In the genomic region with DNA sequence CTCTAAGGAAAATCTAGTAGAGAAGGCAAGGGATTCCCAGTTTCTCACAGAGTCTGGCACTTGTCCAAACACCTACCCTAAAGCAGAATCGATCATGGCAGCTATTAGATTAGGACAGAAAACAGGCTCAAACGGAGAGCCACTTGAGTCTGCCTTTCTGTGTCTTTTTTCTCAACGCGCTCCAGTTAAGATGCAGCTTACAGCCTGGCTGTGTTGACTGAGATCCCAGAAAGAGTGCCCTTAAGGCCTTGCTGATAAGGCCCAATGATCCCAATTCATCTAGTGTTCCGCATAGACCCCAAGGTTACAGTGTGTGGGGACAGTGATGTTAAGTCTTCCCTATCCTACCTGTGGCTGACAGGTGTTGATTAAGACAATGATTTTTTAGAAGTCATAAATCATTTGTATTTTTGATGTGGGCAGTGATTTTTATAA, we compare ENCODE assay signal across 8 cellular contexts. TPM values are rescaled to one million over a fixed set of nuclear protein-coding genes. Genes with fewer than 3 reads are reported as not detected.
A peak's percentile ranks its signal among the peaks of the same experiment; 100 is the strongest.
DNase-seq lines count a peak whose midpoint lies in the region; ATAC-seq and TF ChIP-seq lines count a peak whose summit lies in the region.

No MANE protein-coding gene starts in this region.

- TF ChIP-seq CTCF in AG09309 (IDR thresholded peaks at IDR 0.05; ENCODE audit: control insufficient read depth, insufficient read depth, low read depth, low read length, missing control alignments) (no peak), HFFc6 (IDR thresholded peaks at IDR 0.05) (no peak), SU-DHL-6 (IDR thresholded peaks at IDR 0.05; ENCODE audit: insufficient read depth, low read length, poor library complexity, severe bottlenecking) (no peak), esophagus squamous epithelium (IDR thresholded peaks at IDR 0.05) (no peak), progenitor cell of endocrine pancreas (IDR thresholded peaks at IDR 0.05; ENCODE audit: unreplicated experiment) (no peak)

- 0 out of 2 replicates have a peak, but pooled peaks cover 4% of the 10 kb centered on the region for H3K36me3 Mint-ChIP-seq in HFFc6 (ENCODE audit: low read depth)
- peaks cover 10% of the 10 kb centered on the region for H3K36me3 Mint-ChIP-seq in progenitor cell of endocrine pancreas (ENCODE audit: insufficient read depth)

- no peaks in the 10 kb centered on the region for H3K9me2 ChIP-seq in SU-DHL-6 (replicated peaks; ENCODE audit: insufficient read depth, low read length)

- H3K27ac Mint-ChIP-seq in HFFc6 (peak overlapping the region; percentile 93), progenitor cell of endocrine pancreas (peak overlapping the region; percentile 97)

- ATAC-seq in GM21528 (IDR thresholded peaks at IDR 0.05; ENCODE audit: low FRiP score, unreplicated experiment): no peak
- ATAC-seq in GM21526 (IDR thresholded peaks at IDR 0.05; ENCODE audit: low FRiP score, unreplicated experiment): no peak
- no peak for ATAC-seq in GM18519 (IDR thresholded peaks at IDR 0.05; ENCODE audit: low FRiP score, unreplicated experiment)

- H3K4me1 Mint-ChIP-seq in HFFc6 (ENCODE audit: low read depth): peaks cover 21% of the 10 kb centered on the region
- peaks cover 17% of the 10 kb centered on the region for H3K4me1 Mint-ChIP-seq in progenitor cell of endocrine pancreas (ENCODE audit: low read depth)

- peak overlapping the region; percentile 70 for H3K9ac ChIP-seq in SU-DHL-6 (ENCODE audit: low read length)

- no peaks in the 10 kb centered on the region for H4K20me1 ChIP-seq in SU-DHL-6 (ENCODE audit: low read depth, low read length)

- DNase-seq in AG09309 (ENCODE audit: low read depth) (no peak), HFFc6 (no peak), esophagus squamous epithelium (lab: John Stamatoyannopoulos, UW) (no peak), progenitor cell of endocrine pancreas (ENCODE audit: low spot score, unreplicated experiment) (no peak)

- H2AFZ ChIP-seq in SU-DHL-6 (ENCODE audit: low read depth, low read length, severe bottlenecking): peak overlapping the region; percentile 81

- H3K27me3 Mint-ChIP-seq in HFFc6 (ENCODE audit: insufficient read depth): peaks cover 4% of the 10 kb centered on the region
- peaks cover 18% of the 10 kb centered on the region for H3K27me3 Mint-ChIP-seq in progenitor cell of endocrine pancreas

- WGBS in esophagus squamous epithelium, 2 donors: 16 to 33% methylated on average over 5 of the region's 5 CpGs

- H3K4me3 Mint-ChIP-seq in HFFc6 (peak overlapping the region; percentile 96), progenitor cell of endocrine pancreas (ENCODE audit: low read depth) (peak overlapping the region; percentile 84)

- H3F3A ChIP-seq in SU-DHL-6 (ENCODE audit: insufficient read depth): no peaks in the 10 kb centered on the region

- peaks cover 22% of the 10 kb centered on the region for H3K79me2 ChIP-seq in SU-DHL-6 (ENCODE audit: insufficient read depth, low read length)

- H3K9me3 Mint-ChIP-seq in HFFc6 (no peaks in the 10 kb centered on the region), progenitor cell of endocrine pancreas (ENCODE audit: low read depth) (no peaks in the 10 kb centered on the region)

- H3K4me2 ChIP-seq in SU-DHL-6 (ENCODE audit: low read depth, low read length, poor library complexity, severe bottlenecking): peak overlapping the region; percentile 79

- H3K9me3 ChIP-seq in SU-DHL-6 (ENCODE audit: insufficient read depth, low read length) (no peaks in the 10 kb centered on the region), esophagus squamous epithelium (no peaks in the 10 kb centered on the region)

- no peak for TF ChIP-seq POLR2A in esophagus squamous epithelium (IDR thresholded peaks at IDR 0.05)

- H3K36me3 ChIP-seq in SU-DHL-6 (ENCODE audit: low read length) (peaks cover 12% of the 10 kb centered on the region), esophagus squamous epithelium (peaks cover 0 to 24% (median 0%) of the 10 kb centered on the region in 3 donors)

- H3K4me3 ChIP-seq in AG09309 (ENCODE audit: control insufficient read depth, low read depth, low read length) (peak overlapping the region; percentile 78), SU-DHL-6 (ENCODE audit: insufficient read depth, low read length, poor library complexity, severe bottlenecking) (peak overlapping the region; percentile 50), esophagus squamous epithelium (peak overlapping the region; percentile 76 to 94 (median 86))

- H3K27me3 ChIP-seq in SU-DHL-6 (ENCODE audit: low read length) (no peaks in the 10 kb centered on the region), esophagus squamous epithelium (no peaks in the 10 kb centered on the region)

- peaks cover 3 to 24% (median 6%) of the 10 kb centered on the region in 3 donors for H3K4me1 ChIP-seq in esophagus squamous epithelium

- H3K27ac ChIP-seq in SU-DHL-6 (ENCODE audit: low read depth, low read length): no peak overlapping the region
- peak overlapping the region; percentile 96 to 97 (median 96) for H3K27ac ChIP-seq in esophagus squamous epithelium

- intact Hi-C loops in esophagus squamous epithelium (cut with DNase I): no loop called here

RNA-seq across cellular contexts. Expression of gene TMEM106B, which starts 1.0 kb away (rescaled TPM):
- total RNA-seq in HFFc6 (2021; fragmentation: NEBNext Ultra II Directional; extraction: Animal tissue kit (Norgen Biotek cat#: 25700)): 10 to 100 TPM; 34.6 to 47.0 (median 42.7) TPM
- total RNA-seq in esophagus squamous epithelium: 10 to 100 TPM; 17.7 to 47.7 (median 39.7) TPM
- 39.3 and 44.7 TPM in 2 replicates for total RNA-seq in progenitor cell of endocrine pancreas
